Comparison of ENCODE assay signal across 1 cellular context in genomic region chr16:70747703-70748631, GRCh38.
TF ChIP-seq lines count a peak whose summit lies in the region.

No MANE protein-coding gene starts in this region.

TF ChIP-seq in HepG2, 621 proteins besides CTCF, POLR2A, EP300 and RAD21 (continued from another document and continues in another):
- TF ChIP-seq ZNF691 (CRISPR knock-in tag; IDR thresholded peaks at IDR 0.05; ENCODE audit: borderline replicate concordance, low read depth) (no peak), MED8 (CRISPR knock-in tag; IDR thresholded peaks at IDR 0.05; ENCODE audit: insufficient replicate concordance) (no peak), TFDP1 (CRISPR knock-in tag; IDR thresholded peaks at IDR 0.05; ENCODE audit: borderline replicate concordance) (no peak), RNF219 (CRISPR knock-in tag; IDR thresholded peaks at IDR 0.05) (no peak), ISX (CRISPR knock-in tag; conservative IDR thresholded peaks at IDR 0.05) (no peak), TBP (CRISPR knock-in tag; IDR thresholded peaks at IDR 0.05) (no peak), HNF1B (CRISPR knock-in tag; IDR thresholded peaks at IDR 0.05) (0 out of 2 replicates have a peak, but pooled peaks have one; percentile 58), ZNF276 (CRISPR knock-in tag; IDR thresholded peaks at IDR 0.05; ENCODE audit: low read depth) (no peak), ZNF160 (CRISPR knock-in tag; IDR thresholded peaks at IDR 0.05) (0 out of 2 replicates have a peak, but pooled peaks have one; percentile 44), HOXA3 (CRISPR knock-in tag; IDR thresholded peaks at IDR 0.05) (peak; percentile 10; the same call in 1 of the 2 replicates), ZNF207 (IDR thresholded peaks at IDR 0.05; ENCODE audit: borderline replicate concordance) (no peak), FUBP1 (CRISPR knock-in tag; IDR thresholded peaks at IDR 0.05; ENCODE audit: borderline replicate concordance) (no peak; the same call in 1 of the 2 replicates), ZSCAN31 (CRISPR knock-in tag; IDR thresholded peaks at IDR 0.05; ENCODE audit: low read depth) (no peak), ZNF318 (CRISPR knock-in tag; IDR thresholded peaks at IDR 0.05) (no peak), KAT7 (CRISPR knock-in tag; IDR thresholded peaks at IDR 0.05; ENCODE audit: borderline replicate concordance) (0 out of 2 replicates have a peak, but pooled peaks have one; percentile 15), ZNF580 (CRISPR knock-in tag; IDR thresholded peaks at IDR 0.05; ENCODE audit: borderline replicate concordance, low read depth) (no peak), CREM (IDR thresholded peaks at IDR 0.05) (no peak), CREM (CRISPR knock-in tag; IDR thresholded peaks at IDR 0.05) (no peak), ZNF768 (CRISPR knock-in tag; IDR thresholded peaks at IDR 0.05) (peak; percentile 30; the same call in 1 of the 2 replicates), GZF1 (CRISPR knock-in tag; IDR thresholded peaks at IDR 0.05) (peak; percentile 67), ZSCAN29 (CRISPR knock-in tag; conservative IDR thresholded peaks at IDR 0.05) (no peak), NPAS2 (CRISPR knock-in tag; IDR thresholded peaks at IDR 0.05; ENCODE audit: borderline replicate concordance) (no peak), ZNF10 (CRISPR knock-in tag; IDR thresholded peaks at IDR 0.05; ENCODE audit: borderline replicate concordance, low read depth) (0 out of 2 replicates have a peak, but pooled peaks have one; percentile 83), ZNF605 (CRISPR knock-in tag; IDR thresholded peaks at IDR 0.05) (peak; percentile 44; the same call in 1 of the 2 replicates), CBX2 (IDR thresholded peaks at IDR 0.05; ENCODE audit: low read depth, low read length) (no peak), CBX2 (CRISPR knock-in tag; IDR thresholded peaks at IDR 0.05; ENCODE audit: low read depth) (no peak), SP4 (CRISPR knock-in tag; IDR thresholded peaks at IDR 0.05) (0 out of 2 replicates have a peak, but pooled peaks have one; percentile 58), TBX3 (IDR thresholded peaks at IDR 0.05; ENCODE audit: borderline replicate concordance) (0 out of 2 replicates have a peak, but pooled peaks have one; percentile 12), ZNF350 (CRISPR knock-in tag; IDR thresholded peaks at IDR 0.05; ENCODE audit: borderline replicate concordance, low read depth) (peak; percentile 35; the same call in 1 of the 2 replicates), SALL1 (CRISPR knock-in tag; IDR thresholded peaks at IDR 0.05) (peak; percentile 37; the same call in 1 of the 2 replicates), TEAD3 (CRISPR knock-in tag; optimal IDR thresholded peaks at IDR 0.05; ENCODE audit: borderline replicate concordance) (no peak), ZNF20 (CRISPR knock-in tag; IDR thresholded peaks at IDR 0.05) (no peak), PHF21A (CRISPR knock-in tag; IDR thresholded peaks at IDR 0.05) (no peak), MNT (IDR thresholded peaks at IDR 0.05) (no peak), ZNF317 (CRISPR knock-in tag; IDR thresholded peaks at IDR 0.05) (no peak), ZBTB42 (CRISPR knock-in tag; IDR thresholded peaks at IDR 0.05) (no peak), STAG1 (CRISPR knock-in tag; IDR thresholded peaks at IDR 0.05) (no peak), ZBTB14 (CRISPR knock-in tag; IDR thresholded peaks at IDR 0.05) (no peak), PITX1 (CRISPR knock-in tag; IDR thresholded peaks at IDR 0.05) (no peak), AGO2 (optimal IDR thresholded peaks at IDR 0.05; ENCODE audit: low read depth, low read length) (peak; percentile 83), ZNF446 (CRISPR knock-in tag; IDR thresholded peaks at IDR 0.05) (no peak)
